ENCODE assay signal across 14 cellular contexts in genomic region chr6:22613695-22614094, GRCh38. TPM values are rescaled to one million over a fixed set of nuclear protein-coding genes. Genes with fewer than 3 reads are reported as not detected.
DNase-seq lines count a peak whose midpoint lies in the region; ATAC-seq and TF ChIP-seq lines count a peak whose summit lies in the region.
"Had no signal": no experiment of that assay in that cellular context is flagged by ENCODE, and none has a peak within 500 bp of the region (broad histone marks: within the 10 kb centered on the region; RNA-seq: fewer than 3 reads in every experiment).

No MANE protein-coding gene starts in this region.

- no peaks in the 10 kb centered on the region for H3K36me3 ChIP-seq in mucosa of descending colon (ENCODE audit: low read depth)

- no peaks in the 10 kb centered on the region for H3K4me1 ChIP-seq in mucosa of descending colon (ENCODE audit: low read depth)

- intact Hi-C loops in mucosa of descending colon (cut with DNase I, micrococcal nuclease), result no loop called here

- H3K9me3 ChIP-seq in mucosa of descending colon, result no peaks in the 10 kb centered on the region

- no peak overlapping the region for H3K27ac ChIP-seq in epithelial cell of prostate

- TF ChIP-seq CTCF in AG10803 (conservative IDR thresholded peaks at IDR 0.05; ENCODE audit: low read length), result no peak
- TF ChIP-seq CTCF in mucosa of descending colon (IDR thresholded peaks at IDR 0.05), result no peak

- H3K4me3 ChIP-seq in AG10803 (ENCODE audit: low read length) (no peak overlapping the region), mucosa of descending colon (no peak overlapping the region)
- H3K4me3 ChIP-seq: K562 had no signal

- ATAC-seq in mucosa of descending colon, result peak; percentile 25
- ATAC-seq: K562 had no signal

- DNase-seq in AG10803 (ENCODE audit: low read depth) (peak; percentile 61), epithelial cell of prostate (ENCODE audit: low read depth, low spot score) (peak; percentile 43), mucosa of descending colon (no peak), NCI-H1417 treated with DMSO at 0.1 percent for 48 hours (lab: John Stamatoyannopoulos, UW) (no peak), NCI-H524 (lab: John Stamatoyannopoulos, UW) (no peak), SKM-1 treated with dmso at 0.1 percent for 144 hours (lab: John Stamatoyannopoulos, UW; ENCODE audit: unreplicated experiment) (no peak)
- no peak for DNase-seq in activated effector memory CD4-positive, alpha-beta T cell treated with Interleukin-2 at 50 U/mL for 16 hours
- DNase-seq: activated CD4-positive, CD25-positive, alpha-beta regulatory T cell; C1 segment of cervical spinal cord; NCI-H2171; RPMI8226 had no signal

TF ChIP-seq in PFSK-1, 5 proteins besides CTCF, POLR2A, EP300 and RAD21:
- TF ChIP-seq TAF1 (IDR thresholded peaks at IDR 0.05; ENCODE audit: borderline replicate concordance, insufficient read depth, low read length), result no peak
- no peak for TF ChIP-seq FOXP2 (optimal IDR thresholded peaks at IDR 0.05; ENCODE audit: borderline replicate concordance, extremely low read depth, extremely low read length, insufficient read depth)
- TF ChIP-seq REST (IDR thresholded peaks at IDR 0.05; ENCODE audit: insufficient read depth in 1 of 2, low read depth in 2 of 2, low read length in 2 of 2), result no peak
- peak; percentile 57; the same call in 1 of the 2 replicates for TF ChIP-seq SIN3A (IDR thresholded peaks at IDR 0.05; ENCODE audit: borderline replicate concordance, insufficient read depth, low read length)
- no peak for TF ChIP-seq POLR2AphosphoS5 (IDR thresholded peaks at IDR 0.05; ENCODE audit: low read depth, low read length)

RNA-seq across cellular contexts. Expression of gene HDGFL1, which starts 44.3 kb away (rescaled TPM):
- polyA plus RNA-seq in PFSK-1 (2012; ENCODE audit: insufficient read length, low read depth), result not detected
- total RNA-seq in mucosa of descending colon, result not detected
- total RNA-seq: H1 had no signal
- polyA plus RNA-seq: H1 had no signal

Comparison
In these comparisons a context has a peak if more than half of its experiments do, and no peak if none do; other contexts are left out.
1. DNase-seq: peak in AG10803 (single experiment) and epithelial cell of prostate (single experiment); none in mucosa of descending colon (0 of 3), NCI-H1417 treated with DMSO at 0.1 percent for 48 hours (single experiment), NCI-H524 (0 of 2), SKM-1 treated with dmso at 0.1 percent for 144 hours (single experiment) and activated effector memory CD4-positive, alpha-beta T cell treated with Interleukin-2 at 50 U/mL for 16 hours (single experiment).